24 cellular contexts compared by ENCODE assay signal in genomic region chrX:19638968-19639539, GRCh38.
DNase-seq lines count a peak whose midpoint lies in the region; ATAC-seq and TF ChIP-seq lines count a peak whose summit lies in the region.
"Had no signal": no experiment of that assay in that cellular context is flagged by ENCODE, and none has a peak within 500 bp of the region (broad histone marks: within the 10 kb centered on the region; RNA-seq: fewer than 3 reads in every experiment).

No MANE protein-coding gene starts in this region.

- H3F3A ChIP-seq in SU-DHL-6 (ENCODE audit: insufficient read depth), result no peaks in the 10 kb centered on the region

- H3K27me3 ChIP-seq in SU-DHL-6 (ENCODE audit: low read length), result no peaks in the 10 kb centered on the region
- H3K27me3 ChIP-seq: gastroesophageal sphincter, uterus had no signal

- no peak overlapping the region for H3K4me2 ChIP-seq in SU-DHL-6 (ENCODE audit: low read depth, low read length, poor library complexity, severe bottlenecking)

- H3K27ac Mint-ChIP-seq in natural killer cell (peak overlapping the region; percentile 48 to 75), IgD-negative memory B cell (peak overlapping the region; percentile 53 to 71 (median 63))
- H3K27ac Mint-ChIP-seq in natural killer cell treated with Interleukin-12 subunit alpha and Interleukin-12 subunit beta and Interleukin-15 and Interleukin-18, amount 100 ng/mL, for 72 hours, result no peak overlapping the region
- H3K27ac Mint-ChIP-seq: nephron progenitor cell, progenitor cell of endocrine pancreas had no signal

- H3K79me2 ChIP-seq in SU-DHL-6 (ENCODE audit: insufficient read depth, low read length), result no peaks in the 10 kb centered on the region

- peak overlapping the region; percentile 15; the same call in 1 of the 2 replicates for H3K27ac ChIP-seq in SU-DHL-6 (ENCODE audit: low read depth, low read length)
- H3K27ac ChIP-seq: gastroesophageal sphincter, uterus had no signal

- no peak overlapping the region for H3K4me3 Mint-ChIP-seq in natural killer cell
- H3K4me3 Mint-ChIP-seq in natural killer cell treated with Interleukin-12 subunit alpha and Interleukin-12 subunit beta and Interleukin-15 and Interleukin-18, amount 100 ng/mL, for 72 hours, result no peak overlapping the region
- H3K4me3 Mint-ChIP-seq in IgD-negative memory B cell, result peak overlapping the region; percentile 2 to 78 (median 50)
- H3K4me3 Mint-ChIP-seq: nephron progenitor cell, T-cell had no signal

- H2AFZ ChIP-seq in SU-DHL-6 (ENCODE audit: low read depth, low read length, severe bottlenecking), result no peak overlapping the region

- TF ChIP-seq CTCF in natural killer cell (IDR thresholded peaks at IDR 0.05) (no peak), SU-DHL-6 (IDR thresholded peaks at IDR 0.05; ENCODE audit: insufficient read depth, low read length, poor library complexity, severe bottlenecking) (no peak)

- no peak overlapping the region for H3K9ac ChIP-seq in SU-DHL-6 (ENCODE audit: low read length)

- H4K20me1 ChIP-seq in SU-DHL-6 (ENCODE audit: low read depth, low read length), result no peaks in the 10 kb centered on the region

- intact Hi-C loops in natural killer cell (cut with micrococcal nuclease), result no loop called here
- intact Hi-C loops in left cardiac atrium (cut with DNase I), result no loop called here

- H3K4me3 ChIP-seq in SU-DHL-6 (ENCODE audit: insufficient read depth, low read length, poor library complexity, severe bottlenecking), result no peak overlapping the region
- H3K4me3 ChIP-seq: gastroesophageal sphincter, uterus had no signal

- no peaks in the 10 kb centered on the region for H3K36me3 Mint-ChIP-seq in natural killer cell
- peaks cover 5% of the 10 kb centered on the region for H3K36me3 Mint-ChIP-seq in natural killer cell treated with Interleukin-12 subunit alpha and Interleukin-12 subunit beta and Interleukin-15 and Interleukin-18, amount 100 ng/mL, for 72 hours
- H3K36me3 Mint-ChIP-seq in IgD-negative memory B cell, result peaks cover 2% of the 10 kb centered on the region

- H3K9me3 Mint-ChIP-seq in natural killer cell, result no peaks in the 10 kb centered on the region
- no peaks in the 10 kb centered on the region for H3K9me3 Mint-ChIP-seq in natural killer cell treated with Interleukin-12 subunit alpha and Interleukin-12 subunit beta and Interleukin-15 and Interleukin-18, amount 100 ng/mL, for 72 hours
- peaks cover 0 to 4% (median 2%) of the 10 kb centered on the region in 3 donors for H3K9me3 Mint-ChIP-seq in IgD-negative memory B cell
- H3K9me3 Mint-ChIP-seq: CD8-positive, alpha-beta memory T cell; T-cell had no signal

- H3K27me3 Mint-ChIP-seq in natural killer cell (ENCODE audit: low read depth in 2 of 2) (no peaks in the 10 kb centered on the region), IgD-negative memory B cell (peaks cover 3% of the 10 kb centered on the region)
- peaks cover 0 to 5% of the 10 kb centered on the region in 2 donors for H3K27me3 Mint-ChIP-seq in natural killer cell treated with Interleukin-12 subunit alpha and Interleukin-12 subunit beta and Interleukin-15 and Interleukin-18, amount 100 ng/mL, for 72 hours
- H3K27me3 Mint-ChIP-seq: CD8-positive, alpha-beta memory T cell; progenitor cell of endocrine pancreas; T-cell had no signal

- ATAC-seq in natural killer cell (no peak), left cardiac atrium (no peak)
- no peak for ATAC-seq in natural killer cell treated with Interleukin-12 subunit alpha and Interleukin-12 subunit beta and Interleukin-15 and Interleukin-18, amount 100 ng/mL, for 72 hours
- ATAC-seq: esophagus mucosa, gastroesophageal sphincter, T-cell had no signal

- H3K9me3 ChIP-seq in SU-DHL-6 (ENCODE audit: insufficient read depth, low read length), result no peaks in the 10 kb centered on the region
- H3K9me3 ChIP-seq: gastroesophageal sphincter, uterus had no signal

- no peaks in the 10 kb centered on the region for H3K36me3 ChIP-seq in SU-DHL-6 (ENCODE audit: low read length)
- H3K36me3 ChIP-seq: gastroesophageal sphincter, uterus had no signal

- DNase-seq in natural killer cell (no peak), left cardiac atrium (no peak), DMS79 treated with DMSO at 0.1 percent for 48 hours (lab: John Stamatoyannopoulos, UW) (no peak), NCI-H510A treated with DMSO at 0.1 percent for 48 hours (lab: John Stamatoyannopoulos, UW) (no peak), islet precursor cell (no peak)
- DNase-seq in natural killer cell treated with Interleukin-12 subunit alpha and Interleukin-12 subunit beta and Interleukin-15 and Interleukin-18, amount 100 ng/mL, for 72 hours (ENCODE audit: low spot score), result no peak
- DNase-seq: activated CD4-positive, alpha-beta T cell treated with anti-CD3 and anti-CD28 coated beads, Interleukin-2, amount 50 U/mL, for 1 hour; activated CD8-positive, alpha-beta memory T cell treated with anti-CD3 and anti-CD28 coated beads, Interleukin-2, amount 50 U/mL, for 4 hours; activated gamma-delta T cell; CD8-positive, alpha-beta memory T cell; central memory CD4-positive, alpha-beta T cell; DMS79; NCI-H1417 treated with DMSO at 0.1 percent for 48 hours; NCI-H82; nephron progenitor cell; RPMI8226; stimulated activated CD4-positive, alpha-beta T cell treated with anti-CD3 and anti-CD28 coated beads, Interleukin-2, amount 100 ng/mL, for 48 hours; T-cell; uterus had no signal

- no peaks in the 10 kb centered on the region for H3K9me2 ChIP-seq in SU-DHL-6 (replicated peaks; ENCODE audit: insufficient read depth, low read length)

- peaks cover 26 to 27% of the 10 kb centered on the region in 2 donors for H3K4me1 Mint-ChIP-seq in natural killer cell
- peaks cover 21 to 22% of the 10 kb centered on the region in 2 donors for H3K4me1 Mint-ChIP-seq in natural killer cell treated with Interleukin-12 subunit alpha and Interleukin-12 subunit beta and Interleukin-15 and Interleukin-18, amount 100 ng/mL, for 72 hours (ENCODE audit: low read depth in 2 of 2)
- H3K4me1 Mint-ChIP-seq in IgD-negative memory B cell, result peaks cover 31 to 39% (median 37%) of the 10 kb centered on the region in 3 donors
- H3K4me1 Mint-ChIP-seq: nephron progenitor cell had no signal

Comparison
In these comparisons a context has a peak if more than half of its experiments do, and no peak if none do; other contexts are left out.
1. H3K27ac Mint-ChIP-seq: peak in natural killer cell (2 of 2) and IgD-negative memory B cell (3 of 3); none in natural killer cell treated with Interleukin-12 subunit alpha and Interleukin-12 subunit beta and Interleukin-15 and Interleukin-18, amount 100 ng/mL, for 72 hours (0 of 2).
2. H3K4me3 Mint-ChIP-seq: peak in IgD-negative memory B cell (4 of 4); none in natural killer cell (single experiment) and natural killer cell treated with Interleukin-12 subunit alpha and Interleukin-12 subunit beta and Interleukin-15 and Interleukin-18, amount 100 ng/mL, for 72 hours (single experiment).